22 cellular contexts compared by ENCODE assay signal in the genomic region with DNA sequence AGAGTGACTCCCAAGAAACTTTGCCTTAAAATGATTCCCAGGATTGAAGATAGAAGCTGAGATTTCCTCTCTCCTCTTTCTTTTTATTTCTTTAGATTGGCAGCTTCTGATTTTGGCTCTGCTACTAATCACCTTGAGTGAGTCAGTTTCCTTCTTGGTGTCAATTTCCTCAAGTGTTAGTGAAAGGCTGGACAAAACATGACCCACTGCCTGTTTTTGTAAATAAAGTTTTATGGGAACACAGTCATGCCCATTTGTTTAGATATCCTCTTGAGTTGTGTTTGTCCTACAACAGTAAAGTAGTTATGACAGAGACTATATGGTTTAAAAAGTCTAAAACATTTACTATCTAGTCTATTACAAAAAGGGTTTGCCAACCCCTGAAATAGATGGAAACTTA.
"Had no signal": no experiment of that assay in that cellular context is flagged by ENCODE, and none has a peak within 500 bp of the region (broad histone marks: within the 10 kb centered on the region; RNA-seq: fewer than 3 reads in every experiment).

No MANE protein-coding gene starts in this region.

- DNase-seq: activated CD4-positive, alpha-beta memory T cell treated with anti-CD3 and anti-CD28 coated beads for 36 hours; activated CD4-positive, alpha-beta T cell treated with anti-CD3 and anti-CD28 coated beads, Interleukin-2, amount 10 ng/mL, durations not matched to agents 7 days and 5 days; activated CD4-positive, CD25-positive, alpha-beta regulatory T cell; activated CD8-positive, alpha-beta memory T cell treated with anti-CD3 and anti-CD28 coated beads for 24 hours; activated gamma-delta T cell; activated naive CD4-positive, alpha-beta T cell treated with anti-CD3 and anti-CD28 coated beads for 36 hours; activated T-cell treated with anti-CD3 and anti-CD28 coated beads, Interleukin-2, amount 50 U/mL, for 4 hours; amygdala; KG1; MM.1S; NCI-H1105; NCI-H146; NCI-H187 treated with DMSO at 0.1 percent for 48 hours; NCI-H2081 treated with DMSO at 0.1 percent for 48 hours; NCI-H446; NCI-H524; SHP77; T-cell; T-helper 2 cell; T1000 had no signal

- H3K27me3 ChIP-seq: cardiac muscle cell had no signal

- H3K27ac ChIP-seq: cardiac muscle cell had no signal

- H3K4me3 ChIP-seq: cardiac muscle cell had no signal

- H3K36me3 ChIP-seq: cardiac muscle cell had no signal

- ATAC-seq: activated T-cell treated with anti-CD3 and anti-CD28 coated beads, Interleukin-2, amount 50 U/mL, for 4 hours; activated T-helper 17 cell treated with anti-CD3 and anti-CD28 coated beads, Interleukin-2, amount 50 U/mL, for 72 hours; T-cell had no signal
